In genomic region chr1:118291686-118292085, GRCh38 we compare ENCODE assay signal across 19 cellular contexts.
"Had no signal": no experiment of that assay in that cellular context is flagged by ENCODE, and none has a peak within 500 bp of the region (broad histone marks: within the 10 kb centered on the region; RNA-seq: fewer than 3 reads in every experiment).

No MANE protein-coding gene starts in this region.

- H3K4me1 ChIP-seq: foreskin keratinocyte, prostate gland, tibial artery, uterus had no signal

- H3K27ac Mint-ChIP-seq: activated CD4-positive, alpha-beta T cell treated with anti-CD3 and anti-CD28 coated beads, Interleukin-2, amount 10 ng/mL, durations not matched to agents 7 days and 5 days; activated naive CD8-positive, alpha-beta T cell treated with anti-CD3 and anti-CD28 coated beads for 36 hours; brain; nephron; T-cell had no signal

- DNase-seq: activated CD4-positive, alpha-beta T cell treated with anti-CD3 and anti-CD28 coated beads, Interleukin-2, amount 10 ng/mL, durations not matched to agents 7 days and 5 days; activated CD8-positive, alpha-beta memory T cell treated with anti-CD3 and anti-CD28 coated beads for 24 hours; activated naive CD8-positive, alpha-beta T cell treated with anti-CD3 and anti-CD28 coated beads for 36 hours; amygdala; cortex of kidney; effector CD4-positive, alpha-beta T cell; mesendoderm; stimulated activated CD4-positive, alpha-beta T cell treated with anti-CD3 and anti-CD28 coated beads, Interleukin-4, amount 100 ng/mL, for 24 hours; stimulated activated naive CD4-positive, alpha-beta T cell; T-cell; T-helper 9 cell; tibial artery; uterus had no signal

- H3K4me3 Mint-ChIP-seq: activated CD4-positive, alpha-beta T cell treated with anti-CD3 and anti-CD28 coated beads, Interleukin-2, amount 10 ng/mL, durations not matched to agents 7 days and 5 days; activated naive CD8-positive, alpha-beta T cell treated with anti-CD3 and anti-CD28 coated beads for 36 hours; brain; central memory CD8-positive, alpha-beta T cell; nephron; T-cell had no signal

- H3K27me3 ChIP-seq: foreskin keratinocyte, tibial artery, uterus had no signal

- H3K4me1 Mint-ChIP-seq: activated CD4-positive, alpha-beta T cell treated with anti-CD3 and anti-CD28 coated beads, Interleukin-2, amount 10 ng/mL, durations not matched to agents 7 days and 5 days; activated naive CD8-positive, alpha-beta T cell treated with anti-CD3 and anti-CD28 coated beads for 36 hours; central memory CD8-positive, alpha-beta T cell; T-cell had no signal

- H3K36me3 Mint-ChIP-seq: activated naive CD8-positive, alpha-beta T cell treated with anti-CD3 and anti-CD28 coated beads for 36 hours; brain; T-cell had no signal

- H3K9me3 ChIP-seq: prostate gland, tibial artery, uterus had no signal

- H3K9me3 Mint-ChIP-seq: activated CD4-positive, alpha-beta T cell treated with anti-CD3 and anti-CD28 coated beads, Interleukin-2, amount 10 ng/mL, durations not matched to agents 7 days and 5 days had no signal

- H3K27ac ChIP-seq: foreskin keratinocyte, prostate gland, skin epidermis, tibial artery, uterus had no signal

- ATAC-seq: foreskin keratinocyte, T-cell had no signal

- H3K4me3 ChIP-seq: prostate gland, skin epidermis, tibial artery, uterus had no signal

- H3K36me3 ChIP-seq: prostate gland, tibial artery, uterus had no signal

- H3K27me3 Mint-ChIP-seq: activated CD4-positive, alpha-beta T cell treated with anti-CD3 and anti-CD28 coated beads, Interleukin-2, amount 10 ng/mL, durations not matched to agents 7 days and 5 days; activated naive CD8-positive, alpha-beta T cell treated with anti-CD3 and anti-CD28 coated beads for 36 hours; central memory CD8-positive, alpha-beta T cell; T-cell had no signal
